Comparison of ENCODE assay signal across 26 cellular contexts in genomic region chr2:154681741-154682140, GRCh38. TPM values are rescaled to one million over a fixed set of nuclear protein-coding genes. Genes with fewer than 3 reads are reported as not detected.
"Had no signal": no experiment of that assay in that cellular context is flagged by ENCODE, and none has a peak within 500 bp of the region (broad histone marks: within the 10 kb centered on the region; RNA-seq: fewer than 3 reads in every experiment).

No MANE protein-coding gene starts in this region.

- DNase-seq: KBM-7, MV-4-11, NCI-H1048, NCI-H1105 treated with DMSO at 0.1 percent for 48 hours, NCI-H1417 treated with DMSO at 0.1 percent for 48 hours, NCI-H146, NCI-H1694 treated with DMSO at 0.1 percent for 48 hours, NCI-H1930, NCI-H2081, NCI-H2107, NCI-H2227 treated with DMSO at 0.1 percent for 48 hours, NCI-H524, NCI-H526 treated with DMSO at 0.1 percent for 48 hours, NCI-H748 treated with DMSO at 0.1 percent for 48 hours, PC-3, SHP77 treated with DMSO at 0.1 percent for 48 hours, SJCRH30, T-helper 1 cell, T-helper 17 cell had no signal

- ATAC-seq: Panc1, PC-3, Right ventricle myocardium inferior, SK-N-SH treated with all-trans-retinoic acid at 6 μM for 48 hours, T-helper 17 cell had no signal

- H3K4me3 ChIP-seq: SJCRH30 had no signal

- H3K4me1 ChIP-seq: SJCRH30 had no signal

- H3K4me3 Mint-ChIP-seq: T-helper 17 cell had no signal

- H3K9me3 ChIP-seq: SJCRH30 had no signal

- H3K27ac ChIP-seq: HL-60, SJCRH30 had no signal

- H3K4me1 Mint-ChIP-seq: T-helper 17 cell had no signal

- H3K27ac Mint-ChIP-seq: T-helper 17 cell had no signal

- H3K27me3 Mint-ChIP-seq: T-helper 17 cell had no signal

- H3K36me3 ChIP-seq: SJCRH30 had no signal

- H3K27me3 ChIP-seq: SJCRH30 had no signal

RNA-seq across cellular contexts. Expression of gene KCNJ3, which starts 16.8 kb away (rescaled TPM):
- total RNA-seq: MCF 10A, NCI-H460, OCI-LY7, PC-3, SJCRH30, T-helper 17 cell had no signal
